ENCODE assay signal across 8 cellular contexts in genomic region chr6:27138837-27139752, GRCh38.
DNase-seq lines count a peak whose midpoint lies in the region; ATAC-seq and TF ChIP-seq lines count a peak whose summit lies in the region.

No MANE protein-coding gene starts in this region.

- 0 out of 2 replicates have a peak, but pooled peaks cover 3% of the 10 kb centered on the region for H3K9me3 ChIP-seq in Caco-2
- H3K9me3 ChIP-seq in lower lobe of right lung, result no peaks in the 10 kb centered on the region

- intact Hi-C loops in Caco-2 (cut with micrococcal nuclease; ENCODE audit: unreplicated experiment), result loop anchor here (10.0 kb wide), 2 partner anchors 934 to 1726 kb away; a partner anchor contains a TSS
- intact Hi-C loops in lower lobe of right lung (cut with DNase I), result no loop called here

- BruUV-seq in Caco-2 (replicated peaks; lab: Mats Ljungman, UMichigan), result no TSS peak

- DNase-seq in Caco-2, result no peak
- peak; percentile 33 for DNase-seq in activated CD4-positive, CD25-positive, alpha-beta regulatory T cell treated with anti-CD3 and anti-CD28 coated beads, Interleukin-2, amount 50 U/mL, for 16 hours (ENCODE audit: low read depth, low spot score)
- DNase-seq in dermis blood vessel endothelial cell, result peak; percentile 65
- peak; percentile 60 for DNase-seq in lower lobe of right lung
- DNase-seq in stimulated activated effector memory CD8-positive, alpha-beta T cell treated with anti-CD3 and anti-CD28 coated beads, Interleukin-12 subunit alpha, Interleukin-12 subunit beta, amount 100 ng/mL, for 72 hours (ENCODE audit: low spot score in 2 of 2), result peak; percentile 49 to 89
- no peak for DNase-seq in GM19238 (ENCODE audit: insufficient read length, low spot score)

- H3K4me1 Mint-ChIP-seq in Caco-2 (ENCODE audit: low read depth, unreplicated experiment) (peaks cover 14% of the 10 kb centered on the region), IgD-negative memory B cell (peaks cover 33 to 40% (median 40%) of the 10 kb centered on the region in 3 donors)
- H3K4me1 Mint-ChIP-seq in stimulated activated effector memory CD8-positive, alpha-beta T cell treated with anti-CD3 and anti-CD28 coated beads, Interleukin-12 subunit alpha, Interleukin-12 subunit beta, amount 100 ng/mL, for 72 hours, result peaks cover 30% of the 10 kb centered on the region

- peak overlapping the region; percentile 90 for H3K27ac ChIP-seq in lower lobe of right lung

- POLR2A ChIA-PET in Caco-2 (lab: Charles Lee), result interaction anchor here (1.4 kb wide), 1 partner anchor 8 kb away, joined by 13 read pairs; a partner anchor contains a TSS

- no peak overlapping the region for H3K4me3 ChIP-seq in Caco-2 (ENCODE audit: low read depth, low read length)
- peak overlapping the region; percentile 72 for H3K4me3 ChIP-seq in lower lobe of right lung

- CTCF ChIA-PET in Caco-2 (lab: Charles Lee), result no interaction called here

- H3K36me3 ChIP-seq in Caco-2 (ENCODE audit: control insufficient read depth, insufficient read depth, low read length) (no peaks in the 10 kb centered on the region; the same call in 1 of the 2 replicates), lower lobe of right lung (peaks cover 4% of the 10 kb centered on the region)

- H3K27ac Mint-ChIP-seq in Caco-2 (ENCODE audit: unreplicated experiment), result peak overlapping the region; percentile 50
- H3K27ac Mint-ChIP-seq in IgD-negative memory B cell, result peak overlapping the region; percentile 99
- peak overlapping the region; percentile 98 for H3K27ac Mint-ChIP-seq in stimulated activated effector memory CD8-positive, alpha-beta T cell treated with anti-CD3 and anti-CD28 coated beads, Interleukin-12 subunit alpha, Interleukin-12 subunit beta, amount 100 ng/mL, for 72 hours

- no peak overlapping the region for H3K4me3 Mint-ChIP-seq in Caco-2 (ENCODE audit: unreplicated experiment)
- peak overlapping the region; percentile 97 to 100 (median 99) for H3K4me3 Mint-ChIP-seq in IgD-negative memory B cell
- H3K4me3 Mint-ChIP-seq in stimulated activated effector memory CD8-positive, alpha-beta T cell treated with anti-CD3 and anti-CD28 coated beads, Interleukin-12 subunit alpha, Interleukin-12 subunit beta, amount 100 ng/mL, for 72 hours, result peak overlapping the region; percentile 89

- H3K4me1 ChIP-seq in Caco-2 (peaks cover 40% of the 10 kb centered on the region), lower lobe of right lung (peaks cover 26% of the 10 kb centered on the region)

- H3K27me3 Mint-ChIP-seq in Caco-2 (ENCODE audit: insufficient read depth, unreplicated experiment) (no peaks in the 10 kb centered on the region), IgD-negative memory B cell (no peaks in the 10 kb centered on the region)

- H3K36me3 Mint-ChIP-seq in Caco-2 (ENCODE audit: insufficient read depth, unreplicated experiment) (peaks cover 31% of the 10 kb centered on the region), IgD-negative memory B cell (peaks cover 4% of the 10 kb centered on the region)
- peaks cover 51% of the 10 kb centered on the region for H3K36me3 Mint-ChIP-seq in stimulated activated effector memory CD8-positive, alpha-beta T cell treated with anti-CD3 and anti-CD28 coated beads, Interleukin-12 subunit alpha, Interleukin-12 subunit beta, amount 100 ng/mL, for 72 hours

- no peak for TF ChIP-seq CTCF in Caco-2 (IDR thresholded peaks at IDR 0.05; ENCODE audit: insufficient read depth in 1 of 2, low read depth in 1 of 2, low read length in 1 of 2, severe bottlenecking in 1 of 2, unreplicated experiment in 1 of 2)
- TF ChIP-seq CTCF in lower lobe of right lung (IDR thresholded peaks at IDR 0.05), result no peak

- no peaks in the 10 kb centered on the region for H3K27me3 ChIP-seq in Caco-2 (replicated peaks; ENCODE audit: control insufficient read depth, insufficient read depth, low read length)
- H3K27me3 ChIP-seq in lower lobe of right lung (ENCODE audit: low read depth), result no peaks in the 10 kb centered on the region

- H3K9me3 Mint-ChIP-seq in Caco-2 (ENCODE audit: unreplicated experiment), result no peaks in the 10 kb centered on the region
- no peaks in the 10 kb centered on the region for H3K9me3 Mint-ChIP-seq in IgD-negative memory B cell
- H3K9me3 Mint-ChIP-seq in stimulated activated effector memory CD8-positive, alpha-beta T cell treated with anti-CD3 and anti-CD28 coated beads, Interleukin-12 subunit alpha, Interleukin-12 subunit beta, amount 100 ng/mL, for 72 hours, result no peaks in the 10 kb centered on the region

- peak; percentile 60 for ATAC-seq in GM21390 (IDR thresholded peaks at IDR 0.05; ENCODE audit: unreplicated experiment)
- ATAC-seq in lower lobe of right lung, result peak; percentile 85 to 89
- ATAC-seq in stimulated activated effector memory CD8-positive, alpha-beta T cell treated with anti-CD3 and anti-CD28 coated beads, Interleukin-12 subunit alpha, Interleukin-12 subunit beta, amount 100 ng/mL, for 72 hours, result peak; percentile 88

Comparison
In these comparisons a context has a peak if more than half of its experiments do, and no peak if none do; other contexts are left out.
1. DNase-seq: peak in activated CD4-positive, CD25-positive, alpha-beta regulatory T cell treated with anti-CD3 and anti-CD28 coated beads, Interleukin-2, amount 50 U/mL, for 16 hours (single experiment), dermis blood vessel endothelial cell (single experiment), lower lobe of right lung (single experiment) and stimulated activated effector memory CD8-positive, alpha-beta T cell treated with anti-CD3 and anti-CD28 coated beads, Interleukin-12 subunit alpha, Interleukin-12 subunit beta, amount 100 ng/mL, for 72 hours (2 of 2); none in Caco-2 (0 of 2) and GM19238 (single experiment).
2. Peak in every context shown above with its lines, with median percentiles within 50 percentile points of each other: H3K27ac Mint-ChIP-seq and ATAC-seq.